ENCODE assay signal across 24 cellular contexts in genomic region chrX:49179358-49179757, GRCh38. TPM values are rescaled to one million over a fixed set of nuclear protein-coding genes. Genes with fewer than 3 reads are reported as not detected.
A peak's percentile ranks its signal among the peaks of the same experiment; 100 is the strongest.
DNase-seq lines count a peak whose midpoint lies in the region; ATAC-seq, FAIRE-seq and TF ChIP-seq lines count a peak whose summit lies in the region.
"Had no signal": no experiment of that assay in that cellular context is flagged by ENCODE, and none has a peak within 500 bp of the region (broad histone marks: within the 10 kb centered on the region; RNA-seq: fewer than 3 reads in every experiment).

No MANE protein-coding gene starts in this region.

- no peak overlapping the region for H4K8ac ChIP-seq in IMR-90 (ENCODE audit: low read depth in 2 of 2, low read length in 2 of 2)

- H2AK5ac ChIP-seq in IMR-90 (ENCODE audit: low read depth, low read length): no peak overlapping the region

- dilution Hi-C loops in IMR-90 (cut with HindIII; ENCODE audit: low sequenced_read_pairs, unreplicated experiment): no loop called here

- H3K27me3 ChIP-seq in CD4-positive, alpha-beta memory T cell (ENCODE audit: insufficient read depth, low read length): no peaks in the 10 kb centered on the region
- H3K27me3 ChIP-seq in IMR-90 (ENCODE audit: control insufficient read depth, insufficient read depth, low read length) (no peaks in the 10 kb centered on the region), GM12878 (replicated peaks in 1 of 2; ENCODE audit: control insufficient read depth in 2 of 2, insufficient read depth in 2 of 2, low read length in 1 of 2) (no peaks in the 10 kb centered on the region), osteoblast (ENCODE audit: insufficient read depth, low read length) (no peaks in the 10 kb centered on the region)
- H3K27me3 ChIP-seq: BLaER1 had no signal

- H2BK15ac ChIP-seq in IMR-90 (ENCODE audit: low read depth, low read length): no peak overlapping the region

- ATAC-seq in IMR-90 (ENCODE audit: low read depth): no peak
- ATAC-seq in GM12878: no peak
- ATAC-seq in GM19455 (IDR thresholded peaks at IDR 0.05; ENCODE audit: unreplicated experiment): no peak
- ATAC-seq: CD8-positive, alpha-beta T cell had no signal

- peak overlapping the region; percentile 72 for H2AK9ac ChIP-seq in IMR-90 (replicated peaks; ENCODE audit: low read depth, low read length, poor library complexity)

- SMC1A ChIA-PET in GM12878 (lab: Charles Lee; ENCODE audit: uncharacterized antibody, unreplicated experiment): no interaction called here

- no peaks in the 10 kb centered on the region for H3K9me3 ChIP-seq in CD4-positive, alpha-beta memory T cell (ENCODE audit: control insufficient read depth in 1 of 2, low read length in 2 of 2)
- H3K9me3 ChIP-seq in IMR-90 (ENCODE audit: control insufficient read depth, insufficient read depth, low read length) (no peaks in the 10 kb centered on the region; the same call in 1 of the 2 replicates), GM12878 (replicated peaks; ENCODE audit: control insufficient read depth, insufficient read depth, low read length) (no peaks in the 10 kb centered on the region; the same call in 2 of the 3 replicates), osteoblast (ENCODE audit: low read depth, low read length) (no peaks in the 10 kb centered on the region)

- no peak overlapping the region for H2BK120ac ChIP-seq in IMR-90 (ENCODE audit: low read depth, low read length)

- H3K27ac ChIP-seq in CD4-positive, alpha-beta memory T cell (ENCODE audit: low read depth, low read length): no peak overlapping the region
- H3K27ac ChIP-seq in IMR-90 (ENCODE audit: insufficient read depth, low read length): no peak overlapping the region
- H3K27ac ChIP-seq in GM12878 (ENCODE audit: control insufficient read depth, insufficient read depth): no peak overlapping the region
- no peak overlapping the region for H3K27ac ChIP-seq in osteoblast (ENCODE audit: low read depth, low read length)
- H3K27ac ChIP-seq: BLaER1, GM23248 had no signal

- H3K4me1 ChIP-seq in CD4-positive, alpha-beta memory T cell (ENCODE audit: insufficient read depth, low read length): peaks cover 4% of the 10 kb centered on the region
- H3K4me1 ChIP-seq in IMR-90 (ENCODE audit: control insufficient read depth, insufficient read depth, low read length) (no peaks in the 10 kb centered on the region), GM12878 (ENCODE audit: control insufficient read depth, insufficient read depth, low read length) (no peaks in the 10 kb centered on the region), osteoblast (ENCODE audit: insufficient read depth, low read length) (no peaks in the 10 kb centered on the region)
- H3K4me1 ChIP-seq: BLaER1 had no signal

- no peak overlapping the region for H3K4me3 ChIP-seq in CD4-positive, alpha-beta memory T cell (ENCODE audit: low read length in 2 of 2)
- H3K4me3 ChIP-seq in IMR-90 (ENCODE audit: insufficient read depth, low read depth, low read length): no peak overlapping the region
- no peak overlapping the region for H3K4me3 ChIP-seq in GM12878
- no peak overlapping the region for H3K4me3 ChIP-seq in osteoblast (ENCODE audit: insufficient read depth, low read length)
- H3K4me3 ChIP-seq: BLaER1, GM23248 had no signal

- H3K56ac ChIP-seq in IMR-90 (ENCODE audit: extremely low read depth, insufficient read depth, low read length): no peak overlapping the region

- H2BK5ac ChIP-seq in IMR-90 (ENCODE audit: low read depth, low read length, poor library complexity, severe bottlenecking): no peak overlapping the region

- H3K4me1 Mint-ChIP-seq in CD4-positive, alpha-beta memory T cell: peaks cover 3 to 18% (median 8%) of the 10 kb centered on the region in 4 donors

- H3K9me1 ChIP-seq in IMR-90 (ENCODE audit: insufficient read depth, low read length): no peaks in the 10 kb centered on the region

- peaks cover 6% of the 10 kb centered on the region for H3K36me3 ChIP-seq in CD4-positive, alpha-beta memory T cell (ENCODE audit: insufficient read depth, low read length)
- peaks cover 25% of the 10 kb centered on the region for H3K36me3 ChIP-seq in IMR-90 (ENCODE audit: control insufficient read depth, insufficient read depth, low read length)
- H3K36me3 ChIP-seq in GM12878 (ENCODE audit: control insufficient read depth in 2 of 2, insufficient read depth in 2 of 2, low read length in 1 of 2): peaks cover 0 to 3% of the 10 kb centered on the region in 2 experiments; a peak in 3 of 4 replicates
- no peaks in the 10 kb centered on the region for H3K36me3 ChIP-seq in osteoblast (ENCODE audit: insufficient read depth, low read length)

- no peak overlapping the region for H4K5ac ChIP-seq in IMR-90 (ENCODE audit: low read depth, low read length)

- H3K79me2 ChIP-seq in GM12878 (ENCODE audit: control insufficient read depth, insufficient read depth, low read length) (no peaks in the 10 kb centered on the region), osteoblast (ENCODE audit: insufficient read depth, low read length) (no peaks in the 10 kb centered on the region)

- peaks cover 18 to 44% of the 10 kb centered on the region in 2 donors for H3K36me3 Mint-ChIP-seq in CD4-positive, alpha-beta memory T cell

- TF ChIP-seq EP300 in GM12878 (IDR thresholded peaks at IDR 0.05; ENCODE audit: borderline replicate concordance in 1 of 2, control insufficient read depth in 1 of 2, low read depth in 2 of 2, low read length in 2 of 2): no peak

- no peak overlapping the region for H2AFZ ChIP-seq in IMR-90 (replicated peaks; ENCODE audit: low read length, poor library complexity)
- H2AFZ ChIP-seq in GM12878 (ENCODE audit: control insufficient read depth, low read depth, low read length): no peak overlapping the region
- H2AFZ ChIP-seq in osteoblast (ENCODE audit: low read length): no peak overlapping the region
- H2AFZ ChIP-seq: GM23248 had no signal

- no peaks in the 10 kb centered on the region for H3K27me3 Mint-ChIP-seq in CD4-positive, alpha-beta memory T cell

- H3K4me2 ChIP-seq in IMR-90 (ENCODE audit: low read depth, low read length) (no peak overlapping the region), GM12878 (ENCODE audit: control insufficient read depth, insufficient read depth) (no peak overlapping the region), osteoblast (ENCODE audit: insufficient read depth, low read length) (no peak overlapping the region)
- H3K4me2 ChIP-seq: BLaER1 had no signal

- H3K79me1 ChIP-seq in IMR-90 (ENCODE audit: low read depth in 1 of 2, low read length in 2 of 2): peaks cover under 1 to 12% of the 10 kb centered on the region in 2 experiments; a peak in 2 of 4 replicates

- no peak overlapping the region for H3K9ac ChIP-seq in IMR-90 (ENCODE audit: low read depth, low read length)
- no peak overlapping the region for H3K9ac ChIP-seq in GM12878 (ENCODE audit: control insufficient read depth, insufficient read depth, low read length)
- H3K9ac ChIP-seq: BLaER1, GM23248 had no signal

- intact Hi-C loops in CD4-positive, alpha-beta memory T cell (cut with micrococcal nuclease): no loop called here
- intact Hi-C loops in IMR-90 (cut with micrococcal nuclease) (no loop called here), GM12878 (cut with micrococcal nuclease; ENCODE audit: unreplicated experiment) (no loop called here)

- CTCF ChIA-PET in CD4-positive, alpha-beta memory T cell (lab: Charles Lee; ENCODE audit: partially characterized antibody): interaction anchor here (1.0 to 2.1 kb wide), 4 partner anchors 13 to 99 kb away, joined by 3 to 7 read pairs (median 4); no protein-coding TSS in a partner anchor
- CTCF ChIA-PET in IMR-90 (lab: Yijun Ruan, JAX) (no interaction called here), GM12878 (lab: Yijun Ruan, JAX) (interaction anchor here (0.6 to 1.0 kb wide), 2 partner anchors 12 to 115 kb away, joined by 3 read pairs; no protein-coding TSS in a partner anchor)

- RAD21 ChIA-PET in GM12878 (lab: Charles Lee; ENCODE audit: unreplicated experiment): no interaction called here

- no peak overlapping the region for H4K91ac ChIP-seq in IMR-90 (ENCODE audit: insufficient read depth, low read depth, low read length)

- no peak for DNase-seq in CD4-positive, alpha-beta memory T cell
- DNase-seq in IMR-90: no peak
- DNase-seq in GM12878 (ENCODE audit: low read depth, low spot score): no peak
- peak; percentile 76 for DNase-seq in osteoblast (ENCODE audit: insufficient read length, low spot score, missing footprints)
- DNase-seq in central memory CD4-positive, alpha-beta T cell: no peak
- no peak for DNase-seq in anterior cingulate cortex (lab: John Stamatoyannopoulos, UW)
- DNase-seq: ACHN; CD8-positive, alpha-beta T cell; DND-41; GM23248; H9; HFFc6; Kasumi-1; NCI-H1417 treated with DMSO at 0.1 percent for 48 hours; NCI-H187; NCI-H446; NCI-H526; Right ventricle myocardium superior had no signal

- H3K14ac ChIP-seq in IMR-90 (replicated peaks; ENCODE audit: low read depth, low read length): no peak overlapping the region

- no peak for TF ChIP-seq POLR2A in IMR-90 (IDR thresholded peaks at IDR 0.05; ENCODE audit: low read depth, low read length)
- 0 out of 2 replicates have a peak, but pooled peaks have one; percentile 6 for TF ChIP-seq POLR2A in GM12878 (IDR thresholded peaks at IDR 0.05; ENCODE audit: low read depth, low read length)

- H3K4me3 Mint-ChIP-seq in CD4-positive, alpha-beta memory T cell: no peak overlapping the region
- H3K4me3 Mint-ChIP-seq: CD8-positive, alpha-beta T cell; HFFc6 had no signal

- no peak for FAIRE-seq in GM12878 (lab: Jason Lieb, UNC)
- FAIRE-seq: GM12891, RCC 7860 had no signal

- TF ChIP-seq RAD21 in IMR-90 (IDR thresholded peaks at IDR 0.05; ENCODE audit: low read length) (no peak), GM12878 (IDR thresholded peaks at IDR 0.05; ENCODE audit: insufficient read depth, low read depth, low read length) (no peak)

- in situ Hi-C loops in IMR-90 (cut with MboI; ENCODE audit: low sequenced_read_pairs): no loop called here
- in situ Hi-C loops in GM12878 (cut with MboI): no loop called here

- H3K9me3 Mint-ChIP-seq in CD4-positive, alpha-beta memory T cell: peaks cover 0 to 1% (median 0%) of the 10 kb centered on the region in 8 donors
- H3K9me3 Mint-ChIP-seq: CD8-positive, alpha-beta T cell; HFFc6 had no signal

- BruUV-seq in IMR-90 (replicated peaks; lab: Mats Ljungman, UMichigan) (no TSS peak), GM12878 (replicated peaks; lab: Mats Ljungman, UMichigan) (no TSS peak)

- TF ChIP-seq CTCF in IMR-90 (conservative IDR thresholded peaks at IDR 0.05; ENCODE audit: low read depth, low read length) (no peak), GM12878 (IDR thresholded peaks at IDR 0.05 in 2 of 3, conservative IDR thresholded peaks at IDR 0.05 in 1 of 3; ENCODE audit: control insufficient read depth in 2 of 3, extremely low read depth in 1 of 3, insufficient read depth in 1 of 3, low read depth in 3 of 3, low read length in 3 of 3) (no peak), osteoblast (IDR thresholded peaks at IDR 0.05; ENCODE audit: extremely low read depth, low read depth, low read length) (no peak)

- WGBS in IMR-90 (ENCODE audit: extremely low coverage in 2 of 2, insufficient read length in 1 of 2), 2 experiments: 80% methylated on average over 1 of the region's 2 CpGs; no CpG with 5 or more reads in 1 of the 2 experiments
- 46% methylated on average over 2 of the region's 2 CpGs for WGBS in GM12878 (ENCODE audit: insufficient coverage, insufficient replicate concordance, low lambda C conversion rate, missing lambda C conversion rate)

- no peaks in the 10 kb centered on the region for H4K20me1 ChIP-seq in IMR-90 (ENCODE audit: insufficient read depth, low read length)
- no peaks in the 10 kb centered on the region for H4K20me1 ChIP-seq in GM12878 (ENCODE audit: control insufficient read depth, insufficient read depth)
- no peaks in the 10 kb centered on the region for H4K20me1 ChIP-seq in osteoblast (ENCODE audit: insufficient read depth, low read length)

- H3K27ac Mint-ChIP-seq in CD4-positive, alpha-beta memory T cell: peak overlapping the region in 4 of 7 donors; percentile 56 to 82 (median 68)
- H3K27ac Mint-ChIP-seq: CD8-positive, alpha-beta T cell; H9; HFFc6 had no signal

- no peak overlapping the region for H3K18ac ChIP-seq in IMR-90 (ENCODE audit: low read depth, low read length)

- no peak overlapping the region for H3K4ac ChIP-seq in IMR-90 (ENCODE audit: low read depth, low read length)

- no peak overlapping the region for H2BK20ac ChIP-seq in IMR-90 (ENCODE audit: low read depth, low read length)

- POLR2A ChIA-PET in CD4-positive, alpha-beta memory T cell (lab: Charles Lee; ENCODE audit: partially characterized antibody): no interaction called here
- POLR2A ChIA-PET in IMR-90 (lab: Charles Lee; ENCODE audit: unreplicated experiment) (no interaction called here), GM12878 (lab: Charles Lee) (no interaction called here)

- no peak overlapping the region for H3K23ac ChIP-seq in IMR-90 (ENCODE audit: low read depth, low read length)

RNA-seq across cellular contexts. Expression of gene PRICKLE3, which starts 6.8 kb away (rescaled TPM):
- 10 to 100 TPM; 12.0 to 12.3 TPM for total RNA-seq in CD4-positive, alpha-beta memory T cell
- polyA plus RNA-seq in CD4-positive, alpha-beta memory T cell: 1 to 10 TPM in 1 of 2 donors, under 1 TPM in 1; 0.73 to 4.5 TPM
- total RNA-seq in IMR-90 (2012; rRNA removed): 3.1 and 3.4 TPM in 2 replicates
- polyA plus RNA-seq in IMR-90 (2012; rRNA removed): 6.4 and 6.8 TPM in 2 replicates
- 4.0 and 7.7 TPM in 2 replicates for polyA plus RNA-seq in IMR-90 (2012; cell fraction: cytosol; rRNA removed)
- 21.5 and 50.0 TPM in 2 replicates for polyA plus RNA-seq in IMR-90 (2012; cell fraction: nucleus; rRNA removed; ENCODE audit: low replicate concordance)
- total RNA-seq in GM12878 (2013; cell fraction: nucleolus; rRNA removed): 25.0 and 32.7 TPM in 2 replicates
- total RNA-seq in GM12878 (2014; rRNA removed): 7.0 and 12.2 TPM in 2 replicates
- 3.3 and 4.9 TPM in 2 replicates for total RNA-seq in GM12878 (2014; rRNA removed; fragmentation: Illumina TruSeq; extraction: Trizol)
- total RNA-seq in GM12878 (2021): 16.8 and 17.4 TPM in 2 replicates
- polyA plus RNA-seq in GM12878 (2011; ENCODE audit: low read depth): 4.8 TPM
- polyA plus RNA-seq in GM12878 (2011; rRNA removed): 2.7 and 6.4 TPM in 2 replicates
- 9.4 and 9.5 TPM in 2 replicates for polyA plus RNA-seq in GM12878 (2011; cell fraction: cytosol; rRNA removed)
- 28.4 and 35.8 TPM in 2 replicates for polyA plus RNA-seq in GM12878 (2011; cell fraction: nucleus; rRNA removed)
- 10.1 and 13.5 TPM in 2 replicates for polyA plus RNA-seq in GM12878 (2012)
- polyA plus RNA-seq in GM12878 (2014; fragmentation: Illumina TruSeq; extraction: Trizol): 2.3 and 6.0 TPM in 2 replicates
- under 1 TPM; 0.69 to 0.88 TPM for polyA plus RNA-seq in GM12878 (2014; fragmentation: Nextera tagmentation; extraction: Ambion mirVana)
- 16.1 and 16.5 TPM in 2 replicates for polyA plus RNA-seq in GM12878 (2014; rRNA removed)
- 1 to 10 TPM; 8.7 to 9.1 TPM for polyA plus RNA-seq in GM12878 (2016; fragmentation: Nextera tagmentation; extraction: Ambion mirVana)
- 5.8 and 9.8 TPM in 2 replicates for polyA minus RNA-seq in GM12878 (2011; rRNA and poly(A)+ RNA removed)
- 6.4 and 8.0 TPM in 2 replicates for polyA minus RNA-seq in GM12878 (2011; cell fraction: cytosol; rRNA and poly(A)+ RNA removed)
- 8.9 and 12.0 TPM in 2 replicates for polyA minus RNA-seq in GM12878 (2011; cell fraction: nucleus; rRNA and poly(A)+ RNA removed)
- total RNA-seq in osteoblast: 6.9 and 7.7 TPM in 2 replicates

RNA-seq across cellular contexts. Expression of gene PLP2, which starts 7.7 kb away (rescaled TPM):
- 100 to 1,000 TPM; 132 to 146 TPM for total RNA-seq in CD4-positive, alpha-beta memory T cell
- polyA plus RNA-seq in CD4-positive, alpha-beta memory T cell: 100 to 1,000 TPM; 228 to 334 TPM
- total RNA-seq in IMR-90 (2012; rRNA removed): 22.6 and 29.2 TPM in 2 replicates
- polyA plus RNA-seq in IMR-90 (2012; rRNA removed): 149 and 156 TPM in 2 replicates
- 125 and 134 TPM in 2 replicates for polyA plus RNA-seq in IMR-90 (2012; cell fraction: cytosol; rRNA removed)
- polyA plus RNA-seq in IMR-90 (2012; cell fraction: nucleus; rRNA removed; ENCODE audit: low replicate concordance): 31.7 and 42.9 TPM in 2 replicates
- 7.7 and 9.1 TPM in 2 replicates for total RNA-seq in GM12878 (2013; cell fraction: nucleolus; rRNA removed)
- total RNA-seq in GM12878 (2014; rRNA removed): 51.8 and 56.6 TPM in 2 replicates
- 55.8 and 60.1 TPM in 2 replicates for total RNA-seq in GM12878 (2014; rRNA removed; fragmentation: Illumina TruSeq; extraction: Trizol)
- total RNA-seq in GM12878 (2021): 102 and 106 TPM in 2 replicates
- polyA plus RNA-seq in GM12878 (2011; ENCODE audit: low read depth): 49.7 TPM
- polyA plus RNA-seq in GM12878 (2011; rRNA removed): 62.3 and 78.2 TPM in 2 replicates
- polyA plus RNA-seq in GM12878 (2011; cell fraction: cytosol; rRNA removed): 127 and 185 TPM in 2 replicates
- 30.0 and 31.8 TPM in 2 replicates for polyA plus RNA-seq in GM12878 (2011; cell fraction: nucleus; rRNA removed)
- polyA plus RNA-seq in GM12878 (2012): 65.2 and 77.1 TPM in 2 replicates
- polyA plus RNA-seq in GM12878 (2014; fragmentation: Illumina TruSeq; extraction: Trizol): 149 and 177 TPM in 2 replicates
- polyA plus RNA-seq in GM12878 (2014; fragmentation: Nextera tagmentation; extraction: Ambion mirVana): 100 to 1,000 TPM; 100 to 140 TPM
- 71.0 and 74.8 TPM in 2 replicates for polyA plus RNA-seq in GM12878 (2014; rRNA removed)
- 100 to 1,000 TPM in 1 of 2 experiments, 10 to 100 TPM in 1; 98.3 to 101 TPM for polyA plus RNA-seq in GM12878 (2016; fragmentation: Nextera tagmentation; extraction: Ambion mirVana)
- polyA minus RNA-seq in GM12878 (2011; rRNA and poly(A)+ RNA removed): 54.6 and 67.8 TPM in 2 replicates
- polyA minus RNA-seq in GM12878 (2011; cell fraction: cytosol; rRNA and poly(A)+ RNA removed): 28.3 and 31.3 TPM in 2 replicates
- polyA minus RNA-seq in GM12878 (2011; cell fraction: nucleus; rRNA and poly(A)+ RNA removed): 6.3 and 10.2 TPM in 2 replicates
- total RNA-seq in osteoblast: 19.7 and 21.0 TPM in 2 replicates

RNA-seq across cellular contexts. Expression of gene MAGIX, which starts 16.8 kb away (rescaled TPM):
- total RNA-seq in CD4-positive, alpha-beta memory T cell: 1 to 10 TPM; 1.6 to 2.2 TPM
- under 1 TPM; 0.21 to 0.94 TPM for polyA plus RNA-seq in CD4-positive, alpha-beta memory T cell
- total RNA-seq in IMR-90 (2012; rRNA removed): 0.56 and 0.72 TPM in 2 replicates
- polyA plus RNA-seq in IMR-90 (2012; rRNA removed): 1.0 and 1.1 TPM in 2 replicates
- polyA plus RNA-seq in IMR-90 (2012; cell fraction: cytosol; rRNA removed): 0.68 and 1.5 TPM in 2 replicates
- 1.5 and 2.2 TPM in 2 replicates for polyA plus RNA-seq in IMR-90 (2012; cell fraction: nucleus; rRNA removed; ENCODE audit: low replicate concordance)
- total RNA-seq in GM12878 (2013; cell fraction: nucleolus; rRNA removed): 0.59 and 1.2 TPM in 2 replicates
- total RNA-seq in GM12878 (2014; rRNA removed): 1.3 and 2.5 TPM in 2 replicates
- 0.09 and 0.18 TPM in 2 replicates for total RNA-seq in GM12878 (2014; rRNA removed; fragmentation: Illumina TruSeq; extraction: Trizol)
- 0.66 and 1.3 TPM in 2 replicates for total RNA-seq in GM12878 (2021)
- polyA plus RNA-seq in GM12878 (2011; ENCODE audit: low read depth): 0.18 TPM
- polyA plus RNA-seq in GM12878 (2011; rRNA removed): 0.30 and 0.33 TPM in 2 replicates
- polyA plus RNA-seq in GM12878 (2011; cell fraction: cytosol; rRNA removed): 0.96 and 1.1 TPM in 2 replicates
- polyA plus RNA-seq in GM12878 (2011; cell fraction: nucleus; rRNA removed): 0.81 and 1.1 TPM in 2 replicates
- 0.44 and 0.54 TPM in 2 replicates for polyA plus RNA-seq in GM12878 (2012)
- polyA plus RNA-seq in GM12878 (2014; fragmentation: Illumina TruSeq; extraction: Trizol): 0.31 TPM in 1 of 2 replicates, not detected in the other
- under 1 TPM; 0.03 to 0.09 TPM for polyA plus RNA-seq in GM12878 (2014; fragmentation: Nextera tagmentation; extraction: Ambion mirVana)
- 1.4 and 2.0 TPM in 2 replicates for polyA plus RNA-seq in GM12878 (2014; rRNA removed)
- polyA plus RNA-seq in GM12878 (2016; fragmentation: Nextera tagmentation; extraction: Ambion mirVana): 1 to 10 TPM; 1.4 to 1.8 TPM
- 0.66 and 1.2 TPM in 2 replicates for polyA minus RNA-seq in GM12878 (2011; rRNA and poly(A)+ RNA removed)
- polyA minus RNA-seq in GM12878 (2011; cell fraction: cytosol; rRNA and poly(A)+ RNA removed): 0.40 TPM in 1 of 2 replicates, not detected in the other
- polyA minus RNA-seq in GM12878 (2011; cell fraction: nucleus; rRNA and poly(A)+ RNA removed): 1.3 and 1.6 TPM in 2 replicates
- total RNA-seq in osteoblast: 1.2 and 1.8 TPM in 2 replicates

RNA-seq across cellular contexts. Expression of gene SYP, which starts 20.6 kb away (rescaled TPM):
- under 1 TPM; 0.50 to 0.73 TPM for total RNA-seq in CD4-positive, alpha-beta memory T cell
- polyA plus RNA-seq in CD4-positive, alpha-beta memory T cell: under 1 TPM in 1 of 2 donors, not detected in 1; 0.32 TPM
- under 0.01 TPM in 1 of 2 replicates, not detected in the other for total RNA-seq in IMR-90 (2012; rRNA removed)
- polyA plus RNA-seq in IMR-90 (2012; rRNA removed): 0.05 and 0.06 TPM in 2 replicates
- 0.02 and 0.08 TPM in 2 replicates for polyA plus RNA-seq in IMR-90 (2012; cell fraction: cytosol; rRNA removed)
- 0.09 and 0.16 TPM in 2 replicates for polyA plus RNA-seq in IMR-90 (2012; cell fraction: nucleus; rRNA removed; ENCODE audit: low replicate concordance)
- total RNA-seq in GM12878 (2013; cell fraction: nucleolus; rRNA removed): 0.81 and 1.5 TPM in 2 replicates
- 0.68 and 0.76 TPM in 2 replicates for total RNA-seq in GM12878 (2014; rRNA removed)
- 0.81 and 1.0 TPM in 2 replicates for total RNA-seq in GM12878 (2014; rRNA removed; fragmentation: Illumina TruSeq; extraction: Trizol)
- total RNA-seq in GM12878 (2021): 0.48 and 0.49 TPM in 2 replicates
- polyA plus RNA-seq in GM12878 (2011; ENCODE audit: low read depth): 0.28 TPM
- 0.85 and 0.87 TPM in 2 replicates for polyA plus RNA-seq in GM12878 (2011; rRNA removed)
- 0.58 and 0.99 TPM in 2 replicates for polyA plus RNA-seq in GM12878 (2011; cell fraction: cytosol; rRNA removed)
- 0.84 and 0.88 TPM in 2 replicates for polyA plus RNA-seq in GM12878 (2011; cell fraction: nucleus; rRNA removed)
- 0.77 and 0.85 TPM in 2 replicates for polyA plus RNA-seq in GM12878 (2012)
- polyA plus RNA-seq in GM12878 (2014; fragmentation: Illumina TruSeq; extraction: Trizol): 0.68 and 0.86 TPM in 2 replicates
- under 1 TPM; 0.34 to 0.47 TPM for polyA plus RNA-seq in GM12878 (2014; fragmentation: Nextera tagmentation; extraction: Ambion mirVana)
- 1.2 and 1.7 TPM in 2 replicates for polyA plus RNA-seq in GM12878 (2014; rRNA removed)
- polyA plus RNA-seq in GM12878 (2016; fragmentation: Nextera tagmentation; extraction: Ambion mirVana): 1 to 10 TPM; 1.0 to 1.1 TPM
- polyA minus RNA-seq in GM12878 (2011; rRNA and poly(A)+ RNA removed): 0.31 TPM in 1 of 2 replicates, not detected in the other
- polyA minus RNA-seq in GM12878 (2011; cell fraction: cytosol; rRNA and poly(A)+ RNA removed): not detected in 2 replicates
- polyA minus RNA-seq in GM12878 (2011; cell fraction: nucleus; rRNA and poly(A)+ RNA removed): 0.12 and 0.86 TPM in 2 replicates
- 0.29 and 0.36 TPM in 2 replicates for total RNA-seq in osteoblast

RNA-seq across cellular contexts. Expression of gene CACNA1F, which starts 53.8 kb away (rescaled TPM):
- 1 to 10 TPM; 1.2 to 1.3 TPM for total RNA-seq in CD4-positive, alpha-beta memory T cell
- polyA plus RNA-seq in CD4-positive, alpha-beta memory T cell: under 1 TPM in 1 of 2 donors, not detected in 1; 0.03 TPM
- total RNA-seq in IMR-90 (2012; rRNA removed) (not detected in 2 replicates), GM12878 (2014; rRNA removed) (not detected in 2 replicates), GM12878 (2014; rRNA removed; fragmentation: Illumina TruSeq; extraction: Trizol) (not detected in 2 replicates), GM12878 (2021) (0.05 TPM in 2 replicates), osteoblast (not detected in 2 replicates)
- polyA plus RNA-seq in IMR-90 (2012; rRNA removed) (not detected in 2 replicates), GM12878 (2011; rRNA removed) (0.03 and 0.19 TPM in 2 replicates), GM12878 (2014; fragmentation: Illumina TruSeq; extraction: Trizol) (0.01 TPM in 1 of 2 replicates, not detected in the other), GM12878 (2014; fragmentation: Nextera tagmentation; extraction: Ambion mirVana) (not detected), GM12878 (2014; rRNA removed) (0.04 and 0.13 TPM in 2 replicates), GM12878 (2016; fragmentation: Nextera tagmentation; extraction: Ambion mirVana) (under 1 TPM in 1 of 2 experiments, not detected in 1; 0.32 TPM)
- not detected in 2 replicates for polyA plus RNA-seq in IMR-90 (2012; cell fraction: cytosol; rRNA removed)
- not detected in 2 replicates for polyA plus RNA-seq in IMR-90 (2012; cell fraction: nucleus; rRNA removed; ENCODE audit: low replicate concordance)
- 0.92 and 1.6 TPM in 2 replicates for total RNA-seq in GM12878 (2013; cell fraction: nucleolus; rRNA removed)
- 0.43 TPM for polyA plus RNA-seq in GM12878 (2011; ENCODE audit: low read depth)
- polyA plus RNA-seq in GM12878 (2011; cell fraction: cytosol; rRNA removed): 0.06 and 0.08 TPM in 2 replicates
- polyA plus RNA-seq in GM12878 (2011; cell fraction: nucleus; rRNA removed): 0.86 and 1.4 TPM in 2 replicates
- 0.18 and 0.27 TPM in 2 replicates for polyA plus RNA-seq in GM12878 (2012)
- polyA minus RNA-seq in GM12878 (2011; rRNA and poly(A)+ RNA removed): 0.10 and 0.29 TPM in 2 replicates
- polyA minus RNA-seq in GM12878 (2011; cell fraction: cytosol; rRNA and poly(A)+ RNA removed): not detected in 2 replicates
- polyA minus RNA-seq in GM12878 (2011; cell fraction: nucleus; rRNA and poly(A)+ RNA removed): 0.24 TPM in 1 of 2 replicates, not detected in the other
- total RNA-seq: GM23248, HFFc6, MCF 10A, OCI-LY7 had no signal
- polyA plus RNA-seq: GM23248 had no signal
